Comparison of ENCODE assay signal across 29 cellular contexts in the genomic region with DNA sequence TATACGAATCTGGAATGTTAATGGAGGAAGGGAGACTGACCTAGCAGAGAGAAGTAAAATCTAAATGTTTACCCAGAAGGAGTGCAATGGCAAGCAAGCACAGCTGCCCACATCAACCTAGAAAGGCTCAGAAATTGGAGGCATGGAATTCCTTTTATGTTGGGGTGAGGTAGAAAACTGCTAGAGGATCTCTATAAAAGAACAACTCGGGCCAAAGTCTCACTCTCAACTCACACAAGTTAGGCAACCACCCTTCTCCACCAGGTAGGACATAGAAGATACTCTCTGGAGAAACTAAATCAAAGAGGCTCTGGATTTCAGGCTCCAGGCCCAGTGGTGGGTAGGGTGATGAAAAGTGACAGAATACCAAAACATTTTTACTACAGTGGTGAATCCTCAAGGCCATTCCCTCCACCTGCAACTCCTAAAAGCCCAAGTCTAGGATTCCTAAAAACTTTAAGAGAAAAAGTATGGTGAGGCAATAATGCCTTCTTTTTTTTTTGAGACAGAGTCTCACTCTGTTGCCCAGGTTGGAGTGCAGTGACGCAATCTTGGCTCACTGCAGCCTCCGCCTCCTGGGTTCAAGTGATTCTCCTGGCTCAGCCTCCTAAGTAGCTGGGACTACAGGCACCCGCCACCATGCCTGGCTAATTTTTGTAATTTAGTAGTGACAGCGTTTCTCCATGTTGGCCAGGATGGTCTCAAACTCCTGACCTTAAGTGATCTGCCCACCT. TPM values are rescaled to one million over a fixed set of nuclear protein-coding genes. Genes with fewer than 3 reads are reported as not detected.
"Had no signal": no experiment of that assay in that cellular context is flagged by ENCODE, and none has a peak within 500 bp of the region (broad histone marks: within the 10 kb centered on the region; RNA-seq: fewer than 3 reads in every experiment).

No MANE protein-coding gene starts in this region.

- ATAC-seq: activated T-cell treated with anti-CD3 and anti-CD28 coated beads, Interleukin-2, amount 50 U/mL, for 4 hours; activated T-helper 17 cell treated with anti-CD3 and anti-CD28 coated beads, Interleukin-2, amount 50 U/mL, for 72 hours; T-cell had no signal

- H3K27me3 Mint-ChIP-seq: activated CD4-positive, alpha-beta T cell treated with anti-CD3 and anti-CD28 coated beads, Interleukin-2, amount 10 ng/mL, durations not matched to agents 7 days and 5 days; activated naive CD8-positive, alpha-beta T cell treated with anti-CD3 and anti-CD28 coated beads for 36 hours; T-cell had no signal

- H3K27ac ChIP-seq: Peyer's patch, RWPE1, SJSA1, VCaP had no signal

- H3K9me3 ChIP-seq: MG63, Peyer's patch, SJSA1 had no signal

- H3K36me3 Mint-ChIP-seq: activated CD4-positive, alpha-beta memory T cell treated with anti-CD3 and anti-CD28 coated beads for 36 hours; activated naive CD8-positive, alpha-beta T cell treated with anti-CD3 and anti-CD28 coated beads for 36 hours; T-cell had no signal

- H3K27ac Mint-ChIP-seq: activated CD4-positive, alpha-beta memory T cell treated with anti-CD3 and anti-CD28 coated beads for 36 hours; activated CD4-positive, alpha-beta T cell treated with anti-CD3 and anti-CD28 coated beads, Interleukin-2, amount 10 ng/mL, durations not matched to agents 7 days and 5 days; activated naive CD4-positive, alpha-beta T cell treated with anti-CD3 and anti-CD28 coated beads for 36 hours; activated naive CD8-positive, alpha-beta T cell treated with anti-CD3 and anti-CD28 coated beads for 36 hours; activated T-helper 17 cell treated with anti-CD3 and anti-CD28 coated beads, Interleukin-2, amount 50 U/mL, for 72 hours; T-cell had no signal

- H3K4me3 ChIP-seq: MG63, Peyer's patch, SJSA1 had no signal

- DNase-seq: activated CD4-positive, alpha-beta memory T cell treated with anti-CD3 and anti-CD28 coated beads for 36 hours; activated CD4-positive, alpha-beta T cell treated with anti-CD3 and anti-CD28 coated beads, Interleukin-2, amount 10 ng/mL, durations not matched to agents 7 days and 5 days; activated CD4-positive, CD25-positive, alpha-beta regulatory T cell; activated CD8-positive, alpha-beta memory T cell treated with anti-CD3 and anti-CD28 coated beads for 24 hours; activated gamma-delta T cell; activated naive CD4-positive, alpha-beta T cell treated with anti-CD3 and anti-CD28 coated beads for 36 hours; activated naive CD8-positive, alpha-beta T cell treated with anti-CD3 and anti-CD28 coated beads for 36 hours; activated T-cell treated with anti-CD3 and anti-CD28 coated beads, Interleukin-2, amount 50 U/mL, for 4 hours; cerebellar nuclear complex; MG63; MV-4-11; NCI-H1092 treated with DMSO at 0.1 percent for 48 hours; NCI-H1417 treated with DMSO at 0.1 percent for 48 hours; NCI-H1694; NCI-H2029; NCI-H345; NCI-H510A; NCI-H526 treated with DMSO at 0.1 percent for 48 hours; NCI-H82; Peyer's patch; Right ventricle myocardium superior; T-cell; T-helper 2 cell; T1000 had no signal

- H3K27me3 ChIP-seq: MG63, Peyer's patch, SJSA1 had no signal

- H3K4me1 Mint-ChIP-seq: activated CD4-positive, alpha-beta T cell treated with anti-CD3 and anti-CD28 coated beads, Interleukin-2, amount 10 ng/mL, durations not matched to agents 7 days and 5 days; activated naive CD8-positive, alpha-beta T cell treated with anti-CD3 and anti-CD28 coated beads for 36 hours; activated T-helper 17 cell treated with anti-CD3 and anti-CD28 coated beads, Interleukin-2, amount 50 U/mL, for 72 hours; T-cell had no signal

- H3K4me3 Mint-ChIP-seq: activated CD4-positive, alpha-beta memory T cell treated with anti-CD3 and anti-CD28 coated beads for 36 hours; activated CD4-positive, alpha-beta T cell treated with anti-CD3 and anti-CD28 coated beads, Interleukin-2, amount 10 ng/mL, durations not matched to agents 7 days and 5 days; activated naive CD4-positive, alpha-beta T cell treated with anti-CD3 and anti-CD28 coated beads for 36 hours; activated naive CD8-positive, alpha-beta T cell treated with anti-CD3 and anti-CD28 coated beads for 36 hours; activated T-cell treated with anti-CD3 and anti-CD28 coated beads, Interleukin-2, amount 50 U/mL, for 4 hours; activated T-helper 17 cell treated with anti-CD3 and anti-CD28 coated beads, Interleukin-2, amount 50 U/mL, for 72 hours; T-cell had no signal

- H3K4me1 ChIP-seq: Peyer's patch, SJSA1 had no signal

- H3K9me3 Mint-ChIP-seq: activated CD4-positive, alpha-beta memory T cell treated with anti-CD3 and anti-CD28 coated beads for 36 hours; activated CD4-positive, alpha-beta T cell treated with anti-CD3 and anti-CD28 coated beads, Interleukin-2, amount 10 ng/mL, durations not matched to agents 7 days and 5 days; activated naive CD4-positive, alpha-beta T cell treated with anti-CD3 and anti-CD28 coated beads for 36 hours; activated naive CD8-positive, alpha-beta T cell treated with anti-CD3 and anti-CD28 coated beads for 36 hours; activated T-cell treated with anti-CD3 and anti-CD28 coated beads, Interleukin-2, amount 50 U/mL, for 4 hours; activated T-helper 17 cell treated with anti-CD3 and anti-CD28 coated beads, Interleukin-2, amount 50 U/mL, for 72 hours; T-cell had no signal

- H3K36me3 ChIP-seq: MG63, Peyer's patch, SJSA1 had no signal

RNA-seq across cellular contexts. Expression of gene ADGRG6, which starts 9.4 kb away (rescaled TPM):
- total RNA-seq: OCI-LY7 had no signal
